In genomic region chr12:14367097-14367661, GRCh38 we compare ENCODE assay signal across 7 cellular contexts. TPM values are rescaled to one million over a fixed set of nuclear protein-coding genes. Genes with fewer than 3 reads are reported as not detected.
A peak's percentile ranks its signal among the peaks of the same experiment; 100 is the strongest.
DNase-seq lines count a peak whose midpoint lies in the region; ATAC-seq and TF ChIP-seq lines count a peak whose summit lies in the region.

No MANE protein-coding gene starts in this region.

- intact Hi-C loops in head of caudate nucleus (cut with DNase I) = loop anchor here (5.0 kb wide), 1 partner anchor 130 kb away; no protein-coding TSS in a partner anchor

- peaks cover 57% of the 10 kb centered on the region for H3K4me1 Mint-ChIP-seq in activated naive CD8-positive, alpha-beta T cell (ENCODE audit: low read depth)
- H3K4me1 Mint-ChIP-seq in stimulated activated naive CD8-positive, alpha-beta T cell treated with anti-CD3 and anti-CD28 coated beads, Interleukin-15, Interleukin-2, amounts not matched to agents 100 ng/mL and 50 ng/mL, for 24 hours (ENCODE audit: low read depth) = peaks cover 77% of the 10 kb centered on the region

- no peaks in the 10 kb centered on the region for H4K20me1 ChIP-seq in Karpas-422 (ENCODE audit: insufficient read depth, low read depth, low read length)

- H3K9me3 ChIP-seq in Karpas-422 (ENCODE audit: low read length) = peaks cover 9% of the 10 kb centered on the region; the same call in 1 of the 2 replicates

- peak; percentile 40 for ATAC-seq in GM21447 (IDR thresholded peaks at IDR 0.05; ENCODE audit: unreplicated experiment)

- H3K27me3 Mint-ChIP-seq in activated naive CD8-positive, alpha-beta T cell = no peaks in the 10 kb centered on the region
- no peaks in the 10 kb centered on the region for H3K27me3 Mint-ChIP-seq in stimulated activated naive CD8-positive, alpha-beta T cell treated with anti-CD3 and anti-CD28 coated beads, Interleukin-15, Interleukin-2, amounts not matched to agents 100 ng/mL and 50 ng/mL, for 24 hours

- peaks cover 18% of the 10 kb centered on the region for H3K36me3 ChIP-seq in Karpas-422 (ENCODE audit: insufficient read depth, low read length)

- no peaks in the 10 kb centered on the region for H3K9me2 ChIP-seq in Karpas-422 (replicated peaks; ENCODE audit: insufficient read depth, low read length)

- POLR2A ChIA-PET in GM10248 (lab: Yijun Ruan, JAX) = no interaction called here

- peaks cover 6% of the 10 kb centered on the region for H3K36me3 Mint-ChIP-seq in activated naive CD8-positive, alpha-beta T cell
- H3K36me3 Mint-ChIP-seq in stimulated activated naive CD8-positive, alpha-beta T cell treated with anti-CD3 and anti-CD28 coated beads, Interleukin-15, Interleukin-2, amounts not matched to agents 100 ng/mL and 50 ng/mL, for 24 hours (ENCODE audit: low read depth) = peaks cover 34% of the 10 kb centered on the region

- peaks cover 48% of the 10 kb centered on the region for H3K4me1 ChIP-seq in Karpas-422 (ENCODE audit: low read length)

- DNase-seq in GM10248 (ENCODE audit: extremely low spot score) (peak; percentile 54), Karpas-422 (peak; percentile 63), head of caudate nucleus (no peak)

- CTCF ChIA-PET in GM10248 (lab: Yijun Ruan, JAX) = no interaction called here

- H3K27me3 ChIP-seq in Karpas-422 (ENCODE audit: low read length) = no peaks in the 10 kb centered on the region

- no peaks in the 10 kb centered on the region for H3K9me3 Mint-ChIP-seq in activated naive CD8-positive, alpha-beta T cell (ENCODE audit: low read depth)
- peaks cover 4% of the 10 kb centered on the region for H3K9me3 Mint-ChIP-seq in stimulated activated naive CD8-positive, alpha-beta T cell treated with anti-CD3 and anti-CD28 coated beads, Interleukin-15, Interleukin-2, amounts not matched to agents 100 ng/mL and 50 ng/mL, for 24 hours

- peak overlapping the region; percentile 97 for H3K27ac Mint-ChIP-seq in activated naive CD8-positive, alpha-beta T cell
- H3K27ac Mint-ChIP-seq in stimulated activated naive CD8-positive, alpha-beta T cell treated with anti-CD3 and anti-CD28 coated beads, Interleukin-15, Interleukin-2, amounts not matched to agents 100 ng/mL and 50 ng/mL, for 24 hours = peak overlapping the region; percentile 97

- peak overlapping the region; percentile 72 for H3K4me2 ChIP-seq in Karpas-422 (ENCODE audit: low read depth, low read length, poor library complexity, severe bottlenecking)

- no peak overlapping the region for H3K9ac ChIP-seq in Karpas-422 (ENCODE audit: low read length)

- H2AFZ ChIP-seq in Karpas-422 (ENCODE audit: low read length) = no peak overlapping the region

- peaks cover 49% of the 10 kb centered on the region for H3K79me2 ChIP-seq in Karpas-422 (ENCODE audit: low read length)

- no peak for TF ChIP-seq CTCF in GM10248 (IDR thresholded peaks at IDR 0.05; ENCODE audit: control extremely low read depth, extremely low read depth, low read depth, missing control alignments)

- peak overlapping the region; percentile 88; the same call in 1 of the 2 replicates for H3K27ac ChIP-seq in Karpas-422 (ENCODE audit: low read length)

- H3K4me3 ChIP-seq in Karpas-422 (ENCODE audit: low read length) (peak overlapping the region; percentile 61), iPS-11a (ENCODE audit: low read depth, low read length) (peak overlapping the region; percentile 77)

- peak overlapping the region; percentile 90 for H3K4me3 Mint-ChIP-seq in activated naive CD8-positive, alpha-beta T cell
- H3K4me3 Mint-ChIP-seq in stimulated activated naive CD8-positive, alpha-beta T cell treated with anti-CD3 and anti-CD28 coated beads, Interleukin-15, Interleukin-2, amounts not matched to agents 100 ng/mL and 50 ng/mL, for 24 hours = peak overlapping the region; percentile 84

RNA-seq across cellular contexts. Expression of gene ATF7IP, which starts 1.7 kb away (rescaled TPM):
- total RNA-seq in Karpas-422 (2014; rRNA removed; shearing (Covaris generic); ENCODE audit: low replicate concordance) = 32.8 and 88.4 TPM in 2 replicates

Comparison
In these comparisons a context has a peak if more than half of its experiments do, and no peak if none do; other contexts are left out.
1. DNase-seq: peak in GM10248 (single experiment) and Karpas-422 (single experiment); none in head of caudate nucleus (0 of 42).